Comparison of ENCODE assay signal across 2 cellular contexts in genomic region chr19:49461656-49462055, GRCh38.
TF ChIP-seq lines count a peak whose summit lies in the region.

No MANE protein-coding gene starts in this region.

TF ChIP-seq in WTC11, 78 proteins besides CTCF, POLR2A, EP300 and RAD21 (continues in another document):
- no peak for TF ChIP-seq TCF7 (CRISPR knock-in tag; IDR thresholded peaks at IDR 0.05; ENCODE audit: low read depth)
- TF ChIP-seq NFE2L1 (CRISPR knock-in tag; IDR thresholded peaks at IDR 0.05) = no peak
- no peak for TF ChIP-seq NR1H2 (CRISPR knock-in tag; IDR thresholded peaks at IDR 0.05)
- TF ChIP-seq FOXP1 (CRISPR knock-in tag; IDR thresholded peaks at IDR 0.05; ENCODE audit: borderline replicate concordance) = no peak
- TF ChIP-seq ZNF532 (CRISPR knock-in tag; IDR thresholded peaks at IDR 0.05; ENCODE audit: borderline replicate concordance) = no peak
- TF ChIP-seq CDX4 (CRISPR knock-in tag; IDR thresholded peaks at IDR 0.05; ENCODE audit: borderline replicate concordance) = no peak
- TF ChIP-seq GTF2I (CRISPR knock-in tag; conservative IDR thresholded peaks at IDR 0.05) = no peak
- TF ChIP-seq PREB (CRISPR knock-in tag; IDR thresholded peaks at IDR 0.05; ENCODE audit: borderline replicate concordance) = no peak
- no peak for TF ChIP-seq PRRX2 (CRISPR knock-in tag; IDR thresholded peaks at IDR 0.05)
- no peak for TF ChIP-seq PRDM15 (CRISPR knock-in tag; IDR thresholded peaks at IDR 0.05)
- no peak for TF ChIP-seq MLX (CRISPR knock-in tag; IDR thresholded peaks at IDR 0.05)
- no peak for TF ChIP-seq ESRRA (CRISPR knock-in tag; IDR thresholded peaks at IDR 0.05; ENCODE audit: borderline replicate concordance)
- no peak for TF ChIP-seq CREM (CRISPR knock-in tag; IDR thresholded peaks at IDR 0.05)
- no peak for TF ChIP-seq TEAD1 (CRISPR knock-in tag; IDR thresholded peaks at IDR 0.05)

TF ChIP-seq in HepG2, 621 proteins besides CTCF, POLR2A, EP300 and RAD21:
- peak; percentile 31; the same call in 1 of the 2 replicates for TF ChIP-seq RBFOX2 (IDR thresholded peaks at IDR 0.05; ENCODE audit: low read depth, low read length)
- TF ChIP-seq AGO2 (optimal IDR thresholded peaks at IDR 0.05; ENCODE audit: low read depth, low read length) = peak; percentile 22
- TF ChIP-seq PATZ1 (CRISPR knock-in tag; IDR thresholded peaks at IDR 0.05) = peak; percentile 22; the same call in 1 of the 2 replicates
- no peak for TF ChIP-seq ZBTB25 (CRISPR knock-in tag; IDR thresholded peaks at IDR 0.05)
